ENCODE assay signal across 14 cellular contexts in genomic region chr11:96137357-96137756, GRCh38.
DNase-seq lines count a peak whose midpoint lies in the region; ATAC-seq and TF ChIP-seq lines count a peak whose summit lies in the region.
"Had no signal": no experiment of that assay in that cellular context is flagged by ENCODE, and none has a peak within 500 bp of the region (broad histone marks: within the 10 kb centered on the region; RNA-seq: fewer than 3 reads in every experiment).

No MANE protein-coding gene starts in this region.

- no peaks in the 10 kb centered on the region for H3K27me3 Mint-ChIP-seq in activated CD8-positive, alpha-beta T cell treated with anti-CD3 and anti-CD28 coated beads for 36 hours
- no peaks in the 10 kb centered on the region for H3K27me3 Mint-ChIP-seq in activated CD8-positive, alpha-beta T cell treated with anti-CD3 and anti-CD28 coated beads, Interleukin-2, amount 10 ng/mL, durations not matched to agents 7 days and 5 days (ENCODE audit: low read depth)
- no peaks in the 10 kb centered on the region for H3K27me3 Mint-ChIP-seq in activated naive CD8-positive, alpha-beta T cell treated with anti-CD3 and anti-CD28 coated beads, Interleukin-2, amount 10 ng/mL, durations not matched to agents 7 days and 5 days
- no peaks in the 10 kb centered on the region; the same call in 1 of the 2 replicates for H3K27me3 Mint-ChIP-seq in H9 (ENCODE audit: low read depth)

- H3K4ac ChIP-seq in H9 (ENCODE audit: low read depth, low read length): no peak overlapping the region

- H3K27ac ChIP-seq in H9 (ENCODE audit: insufficient read length, low read depth, low read length): no peak overlapping the region
- H3K27ac ChIP-seq: neutrophil, transverse colon had no signal

- H3K4me1 Mint-ChIP-seq in activated CD8-positive, alpha-beta T cell treated with anti-CD3 and anti-CD28 coated beads for 36 hours (ENCODE audit: low read depth): peaks cover 79% of the 10 kb centered on the region
- H3K4me1 Mint-ChIP-seq in activated CD8-positive, alpha-beta T cell treated with anti-CD3 and anti-CD28 coated beads, Interleukin-2, amount 10 ng/mL, durations not matched to agents 7 days and 5 days (ENCODE audit: low read depth): peaks cover 46% of the 10 kb centered on the region
- H3K4me1 Mint-ChIP-seq in activated naive CD8-positive, alpha-beta T cell treated with anti-CD3 and anti-CD28 coated beads, Interleukin-2, amount 10 ng/mL, durations not matched to agents 7 days and 5 days: peaks cover 33% of the 10 kb centered on the region
- H3K4me1 Mint-ChIP-seq in stimulated activated effector memory CD8-positive, alpha-beta T cell treated with anti-CD3 and anti-CD28 coated beads, Interleukin-12 subunit alpha, Interleukin-12 subunit beta, amount 100 ng/mL, for 72 hours: peaks cover 36% of the 10 kb centered on the region
- peaks cover 21 to 26% of the 10 kb centered on the region in 2 experiments for H3K4me1 Mint-ChIP-seq in H9

- no peak overlapping the region for H2BK12ac ChIP-seq in H9 (ENCODE audit: insufficient read length, low read depth, low read length)

- H2BK120ac ChIP-seq in H9 (ENCODE audit: low read depth, low read length, poor library complexity, severe bottlenecking): no peak overlapping the region

- H2BK15ac ChIP-seq in H9 (ENCODE audit: low read depth, low read length): no peak overlapping the region

- H4K8ac ChIP-seq in H9 (replicated peaks; ENCODE audit: insufficient read length, low read depth, low read length): no peak overlapping the region

- H4K20me1 ChIP-seq in H9 (ENCODE audit: control insufficient read depth, insufficient read depth, insufficient read length): no peaks in the 10 kb centered on the region

- H2BK5ac ChIP-seq in H9 (ENCODE audit: insufficient read length, low read length): no peak overlapping the region

- H4K91ac ChIP-seq in H9 (ENCODE audit: insufficient read length, low read depth, low read length): no peak overlapping the region

- POLR2A ChIA-PET in activated CD8-positive, alpha-beta T cell treated with anti-CD3 and anti-CD28 coated beads for 36 hours (lab: Charles Lee): interaction anchor here (1.0 to 1.4 kb wide), 2 partner anchors 9 to 26 kb away, joined by 3 read pairs; no protein-coding TSS in a partner anchor
- POLR2A ChIA-PET in activated CD8-positive, alpha-beta T cell treated with anti-CD3 and anti-CD28 coated beads, Interleukin-2, amount 10 ng/mL, durations not matched to agents 7 days and 5 days (lab: Charles Lee): interaction anchor here (0.6 kb wide), 1 partner anchor 251 kb away, joined by 3 read pairs; no protein-coding TSS in a partner anchor
- POLR2A ChIA-PET in activated naive CD8-positive, alpha-beta T cell treated with anti-CD3 and anti-CD28 coated beads, Interleukin-2, amount 10 ng/mL, durations not matched to agents 7 days and 5 days (lab: Charles Lee): no interaction called here

- no peaks in the 10 kb centered on the region for H3K79me1 ChIP-seq in H9 (ENCODE audit: insufficient read depth, low read depth, low read length, poor library complexity, severe bottlenecking)

- no peaks in the 10 kb centered on the region for H3K23me2 ChIP-seq in H9 (ENCODE audit: insufficient read length, low read depth, low read length, poor library complexity, severe bottlenecking)

- no peak overlapping the region for H3K14ac ChIP-seq in H9 (ENCODE audit: insufficient read depth, low read length)

- peak overlapping the region; percentile 31 for H3K4me3 Mint-ChIP-seq in activated CD8-positive, alpha-beta T cell treated with anti-CD3 and anti-CD28 coated beads for 36 hours
- H3K4me3 Mint-ChIP-seq in activated CD8-positive, alpha-beta T cell treated with anti-CD3 and anti-CD28 coated beads, Interleukin-2, amount 10 ng/mL, durations not matched to agents 7 days and 5 days: no peak overlapping the region
- H3K4me3 Mint-ChIP-seq in activated naive CD8-positive, alpha-beta T cell treated with anti-CD3 and anti-CD28 coated beads, Interleukin-2, amount 10 ng/mL, durations not matched to agents 7 days and 5 days: peak overlapping the region; percentile 26
- peak overlapping the region; percentile 20 for H3K4me3 Mint-ChIP-seq in stimulated activated effector memory CD8-positive, alpha-beta T cell treated with anti-CD3 and anti-CD28 coated beads, Interleukin-12 subunit alpha, Interleukin-12 subunit beta, amount 100 ng/mL, for 72 hours
- no peak overlapping the region for H3K4me3 Mint-ChIP-seq in H9

- CTCF ChIA-PET in activated CD8-positive, alpha-beta T cell treated with anti-CD3 and anti-CD28 coated beads for 36 hours (lab: Charles Lee): interaction anchor here (1.1 kb wide), 1 partner anchor 11 kb away, joined by 3 read pairs; no protein-coding TSS in a partner anchor
- CTCF ChIA-PET in activated CD8-positive, alpha-beta T cell treated with anti-CD3 and anti-CD28 coated beads, Interleukin-2, amount 10 ng/mL, durations not matched to agents 7 days and 5 days (lab: Charles Lee): interaction anchor here (0.9 to 2.3 kb wide), 3 partner anchors 18 to 206 kb away, joined by 3 to 10 read pairs (median 4); partner anchors contain the start of gene MAML2

- no peak overlapping the region for H2AFZ ChIP-seq in H9 (ENCODE audit: low read length)

- H3K56ac ChIP-seq in H9 (ENCODE audit: insufficient read length, low read depth, low read length): no peak overlapping the region

- no peak overlapping the region for H2BK20ac ChIP-seq in H9 (ENCODE audit: low read depth, low read length, poor library complexity, severe bottlenecking)

- H3K27ac Mint-ChIP-seq in activated CD8-positive, alpha-beta T cell treated with anti-CD3 and anti-CD28 coated beads for 36 hours: peak overlapping the region; percentile 91
- H3K27ac Mint-ChIP-seq in activated CD8-positive, alpha-beta T cell treated with anti-CD3 and anti-CD28 coated beads, Interleukin-2, amount 10 ng/mL, durations not matched to agents 7 days and 5 days: no peak overlapping the region
- no peak overlapping the region for H3K27ac Mint-ChIP-seq in activated naive CD8-positive, alpha-beta T cell treated with anti-CD3 and anti-CD28 coated beads, Interleukin-2, amount 10 ng/mL, durations not matched to agents 7 days and 5 days
- H3K27ac Mint-ChIP-seq in stimulated activated effector memory CD8-positive, alpha-beta T cell treated with anti-CD3 and anti-CD28 coated beads, Interleukin-12 subunit alpha, Interleukin-12 subunit beta, amount 100 ng/mL, for 72 hours: peak overlapping the region; percentile 83
- H3K27ac Mint-ChIP-seq in H9: no peak overlapping the region; a peak in 2 of 7 replicates

- H3K36me3 Mint-ChIP-seq in activated CD8-positive, alpha-beta T cell treated with anti-CD3 and anti-CD28 coated beads for 36 hours (ENCODE audit: low read depth): peaks cover 25% of the 10 kb centered on the region
- H3K36me3 Mint-ChIP-seq in activated CD8-positive, alpha-beta T cell treated with anti-CD3 and anti-CD28 coated beads, Interleukin-2, amount 10 ng/mL, durations not matched to agents 7 days and 5 days (ENCODE audit: low read depth): peaks cover 24% of the 10 kb centered on the region
- peaks cover 23% of the 10 kb centered on the region for H3K36me3 Mint-ChIP-seq in activated naive CD8-positive, alpha-beta T cell treated with anti-CD3 and anti-CD28 coated beads, Interleukin-2, amount 10 ng/mL, durations not matched to agents 7 days and 5 days
- no peaks in the 10 kb centered on the region for H3K36me3 Mint-ChIP-seq in stimulated activated effector memory CD8-positive, alpha-beta T cell treated with anti-CD3 and anti-CD28 coated beads, Interleukin-12 subunit alpha, Interleukin-12 subunit beta, amount 100 ng/mL, for 72 hours
- H3K36me3 Mint-ChIP-seq in H9 (ENCODE audit: insufficient read depth in 1 of 3, low read depth in 3 of 3): no peaks in the 10 kb centered on the region

- no peak for ATAC-seq in activated CD8-positive, alpha-beta T cell treated with anti-CD3 and anti-CD28 coated beads for 36 hours
- ATAC-seq in activated CD8-positive, alpha-beta T cell treated with anti-CD3 and anti-CD28 coated beads, Interleukin-2, amount 10 ng/mL, durations not matched to agents 7 days and 5 days: no peak
- no peak for ATAC-seq in activated naive CD8-positive, alpha-beta T cell treated with anti-CD3 and anti-CD28 coated beads, Interleukin-2, amount 10 ng/mL, durations not matched to agents 7 days and 5 days (ENCODE audit: low read depth)
- ATAC-seq in stimulated activated effector memory CD8-positive, alpha-beta T cell treated with anti-CD3 and anti-CD28 coated beads, Interleukin-12 subunit alpha, Interleukin-12 subunit beta, amount 100 ng/mL, for 72 hours: no peak
- no peak for ATAC-seq in GM19328 (IDR thresholded peaks at IDR 0.05; ENCODE audit: unreplicated experiment)

- H3K79me2 ChIP-seq in H9 (ENCODE audit: insufficient read depth, low read length): no peaks in the 10 kb centered on the region

- peaks cover 7% of the 10 kb centered on the region for H3K4me1 ChIP-seq in H9 (ENCODE audit: insufficient read depth, low read length)

- no peak overlapping the region for H3K23ac ChIP-seq in H9 (ENCODE audit: insufficient read length, low read depth, low read length)

- TF ChIP-seq CTCF in activated CD8-positive, alpha-beta T cell treated with anti-CD3 and anti-CD28 coated beads for 36 hours (IDR thresholded peaks at IDR 0.05): no peak
- no peak for TF ChIP-seq CTCF in H9 (conservative IDR thresholded peaks at IDR 0.05)

- H3K18ac ChIP-seq in H9 (ENCODE audit: insufficient read length, low read depth, low read length): no peak overlapping the region

- no peaks in the 10 kb centered on the region for H3K9me3 ChIP-seq in H9 (ENCODE audit: control insufficient read depth, low read depth, low read length)
- H3K9me3 ChIP-seq: neutrophil, transverse colon had no signal

- intact Hi-C loops in activated CD8-positive, alpha-beta T cell treated with anti-CD3 and anti-CD28 coated beads for 36 hours (cut with micrococcal nuclease): no loop called here

- DNase-seq in activated CD8-positive, alpha-beta T cell treated with anti-CD3 and anti-CD28 coated beads for 36 hours: no peak
- no peak for DNase-seq in activated CD8-positive, alpha-beta T cell treated with anti-CD3 and anti-CD28 coated beads, Interleukin-2, amount 10 ng/mL, durations not matched to agents 7 days and 5 days
- no peak for DNase-seq in activated naive CD8-positive, alpha-beta T cell treated with anti-CD3 and anti-CD28 coated beads, Interleukin-2, amount 10 ng/mL, durations not matched to agents 7 days and 5 days
- peak; percentile 28 to 60 for DNase-seq in lung microvascular endothelial cell (ENCODE audit: low read depth in 2 of 2)
- DNase-seq in stimulated activated effector memory CD8-positive, alpha-beta T cell treated with anti-CD3 and anti-CD28 coated beads, Interleukin-12 subunit alpha, Interleukin-12 subunit beta, amount 100 ng/mL, for 72 hours (ENCODE audit: low spot score in 2 of 2): no peak
- DNase-seq in H9: no peak
- DNase-seq in NCI-H345 (lab: John Stamatoyannopoulos, UW): no peak
- DNase-seq: islet precursor cell, KBM-7, NCI-H1436 treated with DMSO at 0.1 percent for 48 hours, NCI-H524, transverse colon had no signal

- no peak overlapping the region for H4K5ac ChIP-seq in H9 (ENCODE audit: insufficient read length, low read depth, low read length)

- no peak overlapping the region for H2AK5ac ChIP-seq in H9 (ENCODE audit: insufficient read length, low read length)

- no CpG with 5 or more reads among the region's 2 CpGs for WGBS in H9 (ENCODE audit: extremely low coverage, insufficient read length, low lambda C conversion rate)

- no peaks in the 10 kb centered on the region for H3K27me3 ChIP-seq in H9 (ENCODE audit: insufficient read depth, low read length)
- H3K27me3 ChIP-seq: neutrophil, transverse colon had no signal

- H3K4me2 ChIP-seq in H9 (ENCODE audit: insufficient read depth, insufficient read length, low read length): no peak overlapping the region

- no peak overlapping the region for H3T11ph ChIP-seq in H9 (ENCODE audit: low read length)

- H3K9me3 Mint-ChIP-seq in activated CD8-positive, alpha-beta T cell treated with anti-CD3 and anti-CD28 coated beads for 36 hours: no peaks in the 10 kb centered on the region
- no peaks in the 10 kb centered on the region for H3K9me3 Mint-ChIP-seq in activated CD8-positive, alpha-beta T cell treated with anti-CD3 and anti-CD28 coated beads, Interleukin-2, amount 10 ng/mL, durations not matched to agents 7 days and 5 days (ENCODE audit: insufficient read depth)
- H3K9me3 Mint-ChIP-seq in activated naive CD8-positive, alpha-beta T cell treated with anti-CD3 and anti-CD28 coated beads, Interleukin-2, amount 10 ng/mL, durations not matched to agents 7 days and 5 days: peaks cover 2% of the 10 kb centered on the region
- H3K9me3 Mint-ChIP-seq in stimulated activated effector memory CD8-positive, alpha-beta T cell treated with anti-CD3 and anti-CD28 coated beads, Interleukin-12 subunit alpha, Interleukin-12 subunit beta, amount 100 ng/mL, for 72 hours: no peaks in the 10 kb centered on the region
- no peaks in the 10 kb centered on the region for H3K9me3 Mint-ChIP-seq in H9

- no peak overlapping the region for H3K9ac ChIP-seq in H9 (ENCODE audit: extremely low read depth, insufficient read length, low read length)

Comparison
In these comparisons a context has a peak if more than half of its experiments do, and no peak if none do; other contexts are left out.
1. H3K27ac Mint-ChIP-seq: peak in activated CD8-positive, alpha-beta T cell treated with anti-CD3 and anti-CD28 coated beads for 36 hours (single experiment) and stimulated activated effector memory CD8-positive, alpha-beta T cell treated with anti-CD3 and anti-CD28 coated beads, Interleukin-12 subunit alpha, Interleukin-12 subunit beta, amount 100 ng/mL, for 72 hours (single experiment); none in activated CD8-positive, alpha-beta T cell treated with anti-CD3 and anti-CD28 coated beads, Interleukin-2, amount 10 ng/mL, durations not matched to agents 7 days and 5 days (single experiment), activated naive CD8-positive, alpha-beta T cell treated with anti-CD3 and anti-CD28 coated beads, Interleukin-2, amount 10 ng/mL, durations not matched to agents 7 days and 5 days (single experiment) and H9 (0 of 3).
2. H3K4me3 Mint-ChIP-seq: peak in activated CD8-positive, alpha-beta T cell treated with anti-CD3 and anti-CD28 coated beads for 36 hours (single experiment), activated naive CD8-positive, alpha-beta T cell treated with anti-CD3 and anti-CD28 coated beads, Interleukin-2, amount 10 ng/mL, durations not matched to agents 7 days and 5 days (single experiment) and stimulated activated effector memory CD8-positive, alpha-beta T cell treated with anti-CD3 and anti-CD28 coated beads, Interleukin-12 subunit alpha, Interleukin-12 subunit beta, amount 100 ng/mL, for 72 hours (single experiment); none in activated CD8-positive, alpha-beta T cell treated with anti-CD3 and anti-CD28 coated beads, Interleukin-2, amount 10 ng/mL, durations not matched to agents 7 days and 5 days (single experiment) and H9 (0 of 2).
3. DNase-seq: peak in lung microvascular endothelial cell (2 of 2); none in activated CD8-positive, alpha-beta T cell treated with anti-CD3 and anti-CD28 coated beads for 36 hours (single experiment), activated CD8-positive, alpha-beta T cell treated with anti-CD3 and anti-CD28 coated beads, Interleukin-2, amount 10 ng/mL, durations not matched to agents 7 days and 5 days (single experiment), activated naive CD8-positive, alpha-beta T cell treated with anti-CD3 and anti-CD28 coated beads, Interleukin-2, amount 10 ng/mL, durations not matched to agents 7 days and 5 days (single experiment), stimulated activated effector memory CD8-positive, alpha-beta T cell treated with anti-CD3 and anti-CD28 coated beads, Interleukin-12 subunit alpha, Interleukin-12 subunit beta, amount 100 ng/mL, for 72 hours (0 of 2), H9 (single experiment) and NCI-H345 (single experiment).